1 cellular context compared by ENCODE assay signal in genomic region chr15:78950343-78950742, GRCh38.
TF ChIP-seq lines count a peak whose summit lies in the region.

No MANE protein-coding gene starts in this region.

TF ChIP-seq in H1, 55 proteins besides CTCF, POLR2A, EP300 and RAD21:
- TF ChIP-seq USF2 (IDR thresholded peaks at IDR 0.05; ENCODE audit: low read length) = no peak
